ENCODE assay signal across 1 cellular context in genomic region chr4:1593458-1593857, GRCh38.
TF ChIP-seq lines count a peak whose summit lies in the region.

No MANE protein-coding gene starts in this region.

TF ChIP-seq in K562, 482 proteins besides CTCF, POLR2A, EP300 and RAD21 (continued from another document and continues in another):
- TF ChIP-seq ZNF239 (CRISPR knock-in tag; IDR thresholded peaks at IDR 0.05) (no peak), MAX (CRISPR knock-in tag; IDR thresholded peaks at IDR 0.05) (no peak), MYC (IDR thresholded peaks at IDR 0.05; ENCODE audit: low read depth, low read length) (no peak), MYC (CRISPR knock-in tag; IDR thresholded peaks at IDR 0.05; ENCODE audit: borderline replicate concordance, low read depth) (no peak), HMGN3 (IDR thresholded peaks at IDR 0.05; ENCODE audit: borderline replicate concordance, extremely low read depth, insufficient read length, low read depth, low read length) (no peak), PKNOX1 (IDR thresholded peaks at IDR 0.05) (peak; percentile 37; the same call in 1 of the 2 replicates), DEAF1 (CRISPR knock-in tag; IDR thresholded peaks at IDR 0.05) (no peak), SRSF7 (optimal IDR thresholded peaks at IDR 0.05; ENCODE audit: low read depth, low read length) (no peak), PURB (CRISPR knock-in tag; IDR thresholded peaks at IDR 0.05; ENCODE audit: low read depth) (no peak), NFE2L1 (tag; IDR thresholded peaks at IDR 0.05; ENCODE audit: borderline replicate concordance, low read depth) (no peak), TAF9B (IDR thresholded peaks at IDR 0.05; ENCODE audit: partially characterized antibody) (no peak), NUFIP1 (IDR thresholded peaks at IDR 0.05; ENCODE audit: partially characterized antibody) (no peak), TEAD2 (tag; IDR thresholded peaks at IDR 0.05) (no peak), TSHZ1 (CRISPR knock-in tag; IDR thresholded peaks at IDR 0.05) (no peak), FOSL1 (tag; conservative IDR thresholded peaks at IDR 0.05) (no peak), ZNF280A (IDR thresholded peaks at IDR 0.05; ENCODE audit: low read depth, partially characterized antibody) (no peak), WHSC1 (IDR thresholded peaks at IDR 0.05; ENCODE audit: low read length) (no peak), MCM7 (IDR thresholded peaks at IDR 0.05) (no peak), SMARCC2 (IDR thresholded peaks at IDR 0.05; ENCODE audit: low read depth) (no peak), EZH2 (IDR thresholded peaks at IDR 0.05; ENCODE audit: borderline replicate concordance, low read depth, low read length) (no peak), SMAD4 (CRISPR knock-in tag; conservative IDR thresholded peaks at IDR 0.05) (peak; percentile 37; the same call in 1 of the 2 replicates), E2F5 (CRISPR knock-in tag; IDR thresholded peaks at IDR 0.05) (no peak), CEBPZ (IDR thresholded peaks at IDR 0.05; ENCODE audit: borderline replicate concordance, low read depth, low read length) (no peak), NR4A1 (CRISPR knock-in tag; IDR thresholded peaks at IDR 0.05) (no peak), NR4A1 (tag; IDR thresholded peaks at IDR 0.05) (no peak), SRSF1 (IDR thresholded peaks at IDR 0.05; ENCODE audit: low read depth, low read length) (no peak), ZFP36 (IDR thresholded peaks at IDR 0.05; ENCODE audit: low read depth, low read length, partially characterized antibody) (no peak), ZNF224 (CRISPR knock-in tag; IDR thresholded peaks at IDR 0.05) (no peak), HDAC6 (IDR thresholded peaks at IDR 0.05; ENCODE audit: low read depth, low read length) (no peak), ZBTB1 (CRISPR knock-in tag; IDR thresholded peaks at IDR 0.05; ENCODE audit: borderline replicate concordance, low read depth) (no peak), CBFA2T3 (IDR thresholded peaks at IDR 0.05) (peak; percentile 43; the same call in 1 of the 2 replicates), TCF3 (CRISPR knock-in tag; IDR thresholded peaks at IDR 0.05) (peak; percentile 37; the same call in 1 of the 2 replicates), ZNF23 (CRISPR knock-in tag; IDR thresholded peaks at IDR 0.05) (no peak), THRB (CRISPR knock-in tag; conservative IDR thresholded peaks at IDR 0.05) (no peak), PTBP1 (IDR thresholded peaks at IDR 0.05; ENCODE audit: low read depth, low read length) (no peak), ZNF75A (CRISPR knock-in tag; IDR thresholded peaks at IDR 0.05) (no peak), ZBTB2 (IDR thresholded peaks at IDR 0.05) (no peak), CXXC5 (CRISPR knock-in tag; IDR thresholded peaks at IDR 0.05) (peak; percentile 39; the same call in 1 of the 2 replicates), PTRF (tag; IDR thresholded peaks at IDR 0.05) (no peak), PATZ1 (CRISPR knock-in tag; IDR thresholded peaks at IDR 0.05; ENCODE audit: borderline replicate concordance) (no peak), KHSRP (IDR thresholded peaks at IDR 0.05) (no peak), CHAMP1 (IDR thresholded peaks at IDR 0.05) (no peak)
